Comparison of ENCODE assay signal across 8 cellular contexts in genomic region chr9:136532799-136533774, GRCh38. TPM values are rescaled to one million over a fixed set of nuclear protein-coding genes. Genes with fewer than 3 reads are reported as not detected.
DNase-seq lines count a peak whose midpoint lies in the region; ATAC-seq and TF ChIP-seq lines count a peak whose summit lies in the region.

No MANE protein-coding gene starts in this region.

- intact Hi-C loops in colonic mucosa (cut with DNase I), result no loop called here

- no peaks in the 10 kb centered on the region for H3K36me3 ChIP-seq in CD8-positive, alpha-beta memory T cell (ENCODE audit: insufficient read depth, low read length)
- no peaks in the 10 kb centered on the region for H3K36me3 ChIP-seq in colonic mucosa

- no peaks in the 10 kb centered on the region for H3K9me3 Mint-ChIP-seq in CD8-positive, alpha-beta memory T cell

- H3K27me3 ChIP-seq in CD8-positive, alpha-beta memory T cell (ENCODE audit: insufficient read depth, low read length, poor library complexity, severe bottlenecking), result no peaks in the 10 kb centered on the region
- H3K27me3 ChIP-seq in colonic mucosa, result no peaks in the 10 kb centered on the region

- peak; percentile 49 to 74 for ATAC-seq in activated CD4-positive, CD25-positive, alpha-beta regulatory T cell treated with anti-CD3 and anti-CD28 coated beads, Interleukin-2, amount 50 U/mL, for 24 hours
- ATAC-seq in GM19463 (IDR thresholded peaks at IDR 0.05; ENCODE audit: unreplicated experiment), result no peak

- peak overlapping the region; percentile 71 to 91 (median 76) for H3K4me3 Mint-ChIP-seq in CD8-positive, alpha-beta memory T cell

- POLR2A ChIA-PET in CD8-positive, alpha-beta memory T cell (lab: Charles Lee), result interaction anchor here (0.7 to 1.2 kb wide), 2 partner anchors 11 to 13 kb away, joined by 5 to 8 read pairs; partner anchors contain the start of gene NOTCH1

- H3K27ac ChIP-seq in CD8-positive, alpha-beta memory T cell (ENCODE audit: low read depth, low read length), result no peak overlapping the region
- H3K27ac ChIP-seq in colonic mucosa, result peak overlapping the region; percentile 65

- H3K27me3 Mint-ChIP-seq in CD8-positive, alpha-beta memory T cell, result no peaks in the 10 kb centered on the region

- peak overlapping the region; percentile 70 to 81 for H3K9ac ChIP-seq in colonic mucosa (ENCODE audit: low read depth in 2 of 2, low read length in 2 of 2)

- peaks cover 86% of the 10 kb centered on the region for H3K4me1 ChIP-seq in CD8-positive, alpha-beta memory T cell (ENCODE audit: insufficient read depth, low read length)
- peaks cover 61% of the 10 kb centered on the region for H3K4me1 ChIP-seq in colonic mucosa

- H3K36me3 Mint-ChIP-seq in CD8-positive, alpha-beta memory T cell, result peaks cover 0 to 2% (median 0%) of the 10 kb centered on the region in 3 donors

- TF ChIP-seq CTCF in colonic mucosa (IDR thresholded peaks at IDR 0.05), result no peak

- peak overlapping the region; percentile 40 for H3K4me3 ChIP-seq in CD8-positive, alpha-beta memory T cell (ENCODE audit: low read length)
- H3K4me3 ChIP-seq in colonic mucosa, result no peak overlapping the region

- peaks cover 33 to 59% (median 40%) of the 10 kb centered on the region in 3 donors for H3K4me1 Mint-ChIP-seq in CD8-positive, alpha-beta memory T cell

- peak; percentile 35 to 77 (median 58) for DNase-seq in CD8-positive, alpha-beta memory T cell
- no peak for DNase-seq in colonic mucosa
- peak; percentile 38 to 63 for DNase-seq in stimulated activated CD4-positive, alpha-beta T cell treated with anti-CD3 and anti-CD28 coated beads, Interleukin-15, amount 100 ng/mL, for 1 hour (ENCODE audit: low read depth in 1 of 2, low spot score in 1 of 2)
- DNase-seq in NCI-H345 treated with DMSO at 0.1 percent for 48 hours (lab: John Stamatoyannopoulos, UW; ENCODE audit: unreplicated experiment), result no peak
- DNase-seq in NCI-H128 (lab: John Stamatoyannopoulos, UW; ENCODE audit: unreplicated experiment), result no peak
- DNase-seq in iPS-NIHi11 (ENCODE audit: low spot score), result no peak

- CTCF ChIA-PET in CD8-positive, alpha-beta memory T cell (lab: Charles Lee), result interaction anchor here (0.8 to 2.6 kb wide), 6 partner anchors 12 to 99 kb away, joined by 3 to 7 read pairs (median 4); no protein-coding TSS in a partner anchor

- no peaks in the 10 kb centered on the region for H3K9me3 ChIP-seq in CD8-positive, alpha-beta memory T cell (ENCODE audit: low read length)
- no peaks in the 10 kb centered on the region for H3K9me3 ChIP-seq in colonic mucosa

- H3K27ac Mint-ChIP-seq in CD8-positive, alpha-beta memory T cell, result peak overlapping the region; percentile 82 to 97 (median 87)

RNA-seq across cellular contexts. Expression of gene NOTCH1, which starts 12.8 kb away (rescaled TPM):
- 10 to 100 TPM; 70.0 to 79.5 TPM for total RNA-seq in CD8-positive, alpha-beta memory T cell
- 5.1 TPM for polyA plus RNA-seq in CD8-positive, alpha-beta memory T cell
- 10 to 100 TPM; 49.3 to 99.4 TPM for total RNA-seq in colonic mucosa

RNA-seq across cellular contexts. Expression of gene SEC16A, which starts 50.2 kb away (rescaled TPM):
- total RNA-seq in CD8-positive, alpha-beta memory T cell, result 10 to 100 TPM; 75.5 to 78.0 TPM
- 42.9 TPM for polyA plus RNA-seq in CD8-positive, alpha-beta memory T cell
- total RNA-seq in colonic mucosa, result 100 to 1,000 TPM in 1 of 2 donors, 10 to 100 TPM in 1; 66.2 to 104 TPM

Comparison
In these comparisons a context has a peak if more than half of its experiments do, and no peak if none do; other contexts are left out.
1. DNase-seq: peak in CD8-positive, alpha-beta memory T cell (5 of 5) and stimulated activated CD4-positive, alpha-beta T cell treated with anti-CD3 and anti-CD28 coated beads, Interleukin-15, amount 100 ng/mL, for 1 hour (2 of 2); none in colonic mucosa (single experiment), NCI-H345 treated with DMSO at 0.1 percent for 48 hours (single experiment), NCI-H128 (single experiment) and iPS-NIHi11 (single experiment).